In genomic region chr1:18789246-18789645, GRCh38 we compare ENCODE assay signal across 3 cellular contexts.
"Had no signal": no experiment of that assay in that cellular context is flagged by ENCODE, and none has a peak within 500 bp of the region (broad histone marks: within the 10 kb centered on the region; RNA-seq: fewer than 3 reads in every experiment).

No MANE protein-coding gene starts in this region.

- H3K4me3 ChIP-seq: GM12878 had no signal

- ATAC-seq: GM12878 had no signal

- DNase-seq: GDM1, GF-D8 had no signal
